1 cellular context compared by ENCODE assay signal in genomic region chr12:48969847-48970701, GRCh38.
TF ChIP-seq lines count a peak whose summit lies in the region.

No MANE protein-coding gene starts in this region.

TF ChIP-seq in HepG2, 621 proteins besides CTCF, POLR2A, EP300 and RAD21 (continued from another document and continues in another):
- TF ChIP-seq, protein P1, sequence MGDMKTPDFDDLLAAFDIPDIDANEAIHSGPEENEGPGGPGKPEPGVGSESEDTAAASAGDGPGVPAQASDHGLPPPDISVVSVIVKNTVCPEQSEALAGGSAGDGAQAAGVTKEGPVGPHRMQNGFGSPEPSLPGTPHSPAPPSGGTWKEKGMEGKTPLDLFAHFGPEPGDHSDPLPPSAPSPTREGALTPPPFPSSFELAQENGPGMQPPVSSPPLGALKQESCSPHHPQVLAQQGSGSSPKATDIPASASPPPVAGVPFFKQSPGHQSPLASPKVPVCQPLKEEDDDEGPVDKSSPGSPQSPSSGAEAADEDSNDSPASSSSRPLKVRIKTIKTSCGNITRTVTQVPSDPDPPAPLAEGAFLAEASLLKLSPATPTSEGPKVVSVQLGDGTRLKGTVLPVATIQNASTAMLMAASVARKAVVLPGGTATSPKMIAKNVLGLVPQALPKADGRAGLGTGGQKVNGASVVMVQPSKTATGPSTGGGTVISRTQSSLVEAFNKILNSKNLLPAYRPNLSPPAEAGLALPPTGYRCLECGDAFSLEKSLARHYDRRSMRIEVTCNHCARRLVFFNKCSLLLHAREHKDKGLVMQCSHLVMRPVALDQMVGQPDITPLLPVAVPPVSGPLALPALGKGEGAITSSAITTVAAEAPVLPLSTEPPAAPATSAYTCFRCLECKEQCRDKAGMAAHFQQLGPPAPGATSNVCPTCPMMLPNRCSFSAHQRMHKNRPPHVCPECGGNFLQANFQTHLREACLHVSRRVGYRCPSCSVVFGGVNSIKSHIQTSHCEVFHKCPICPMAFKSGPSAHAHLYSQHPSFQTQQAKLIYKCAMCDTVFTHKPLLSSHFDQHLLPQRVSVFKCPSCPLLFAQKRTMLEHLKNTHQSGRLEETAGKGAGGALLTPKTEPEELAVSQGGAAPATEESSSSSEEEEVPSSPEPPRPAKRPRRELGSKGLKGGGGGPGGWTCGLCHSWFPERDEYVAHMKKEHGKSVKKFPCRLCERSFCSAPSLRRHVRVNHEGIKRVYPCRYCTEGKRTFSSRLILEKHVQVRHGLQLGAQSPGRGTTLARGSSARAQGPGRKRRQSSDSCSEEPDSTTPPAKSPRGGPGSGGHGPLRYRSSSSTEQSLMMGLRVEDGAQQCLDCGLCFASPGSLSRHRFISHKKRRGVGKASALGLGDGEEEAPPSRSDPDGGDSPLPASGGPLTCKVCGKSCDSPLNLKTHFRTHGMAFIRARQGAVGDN (CRISPR knock-in tag; IDR thresholded peaks at IDR 0.05), result peak; percentile 83
- TF ChIP-seq ATF7-NPFF (CRISPR knock-in tag; IDR thresholded peaks at IDR 0.05; ENCODE audit: low read depth) (no peak), MLLT10 (CRISPR knock-in tag; IDR thresholded peaks at IDR 0.05) (no peak), HNRNPL (IDR thresholded peaks at IDR 0.05; ENCODE audit: low read depth, low read length) (no peak), NR0B2 (CRISPR knock-in tag; IDR thresholded peaks at IDR 0.05) (0 out of 2 replicates have a peak, but pooled peaks have one; percentile 23), PHF5A (CRISPR knock-in tag; IDR thresholded peaks at IDR 0.05; ENCODE audit: low read depth, unreplicated experiment) (no peak), MAF1 (CRISPR knock-in tag; IDR thresholded peaks at IDR 0.05; ENCODE audit: borderline replicate concordance) (no peak), ZNF205 (CRISPR knock-in tag; IDR thresholded peaks at IDR 0.05) (no peak), IRF2 (CRISPR knock-in tag; IDR thresholded peaks at IDR 0.05) (no peak), CBFB (CRISPR knock-in tag; IDR thresholded peaks at IDR 0.05) (0 out of 2 replicates have a peak, but pooled peaks have one; percentile 21), ZSCAN22 (CRISPR knock-in tag; IDR thresholded peaks at IDR 0.05) (no peak), ZNF234 (CRISPR knock-in tag; conservative IDR thresholded peaks at IDR 0.05) (no peak), TCF7 (IDR thresholded peaks at IDR 0.05; ENCODE audit: low read depth) (no peak), ETV6 (CRISPR knock-in tag; conservative IDR thresholded peaks at IDR 0.05) (no peak), SNAPC5 (CRISPR knock-in tag; IDR thresholded peaks at IDR 0.05; ENCODE audit: borderline replicate concordance) (no peak), HMG20A (CRISPR knock-in tag; IDR thresholded peaks at IDR 0.05; ENCODE audit: borderline replicate concordance) (no peak), ZNF446 (CRISPR knock-in tag; IDR thresholded peaks at IDR 0.05) (no peak), ZBTB49 (CRISPR knock-in tag; IDR thresholded peaks at IDR 0.05; ENCODE audit: borderline replicate concordance) (no peak), BHLHE40 (IDR thresholded peaks at IDR 0.05; ENCODE audit: low read length) (no peak), MTA3 (CRISPR knock-in tag; IDR thresholded peaks at IDR 0.05) (no peak), RXRB (CRISPR knock-in tag; IDR thresholded peaks at IDR 0.05; ENCODE audit: borderline replicate concordance) (no peak), TAF1 (CRISPR knock-in tag; IDR thresholded peaks at IDR 0.05) (no peak), POGK (CRISPR knock-in tag; conservative IDR thresholded peaks at IDR 0.05) (no peak), SKI (IDR thresholded peaks at IDR 0.05; ENCODE audit: partially characterized antibody) (no peak), ZNF124 (CRISPR knock-in tag; IDR thresholded peaks at IDR 0.05) (no peak), GFI1 (CRISPR knock-in tag; IDR thresholded peaks at IDR 0.05; ENCODE audit: borderline replicate concordance) (no peak), ZNF33A (CRISPR knock-in tag; IDR thresholded peaks at IDR 0.05; ENCODE audit: borderline replicate concordance) (no peak), ZBTB7A (CRISPR knock-in tag; IDR thresholded peaks at IDR 0.05) (no peak), SRF (IDR thresholded peaks at IDR 0.05; ENCODE audit: low read depth, low read length) (no peak), ZNF256 (CRISPR knock-in tag; conservative IDR thresholded peaks at IDR 0.05) (no peak), SRSF4 (IDR thresholded peaks at IDR 0.05; ENCODE audit: low read depth, low read length, poor library complexity, severe bottlenecking) (no peak), ZNF619 (CRISPR knock-in tag; IDR thresholded peaks at IDR 0.05) (no peak), MAZ (IDR thresholded peaks at IDR 0.05; ENCODE audit: borderline replicate concordance, low read depth, low read length) (no peak), MAZ (CRISPR knock-in tag; IDR thresholded peaks at IDR 0.05; ENCODE audit: low read depth) (no peak), ZFP1 (CRISPR knock-in tag; IDR thresholded peaks at IDR 0.05) (no peak), KDM5B (CRISPR knock-in tag; IDR thresholded peaks at IDR 0.05; ENCODE audit: borderline replicate concordance) (peak; percentile 56; the same call in 1 of the 2 replicates), SOX6 (IDR thresholded peaks at IDR 0.05) (no peak), SOX6 (CRISPR knock-in tag; IDR thresholded peaks at IDR 0.05) (no peak), KDM1A (CRISPR knock-in tag; IDR thresholded peaks at IDR 0.05) (no peak), CCDC6 (CRISPR knock-in tag; IDR thresholded peaks at IDR 0.05) (no peak), TP53 (CRISPR knock-in tag; conservative IDR thresholded peaks at IDR 0.05) (no peak), GABPA (IDR thresholded peaks at IDR 0.05; ENCODE audit: low read depth, low read length) (no peak), GABPA (CRISPR knock-in tag; IDR thresholded peaks at IDR 0.05; ENCODE audit: low read depth) (no peak), PAWR (CRISPR knock-in tag; IDR thresholded peaks at IDR 0.05; ENCODE audit: borderline replicate concordance) (no peak), ZC3H13 (CRISPR knock-in tag; IDR thresholded peaks at IDR 0.05) (no peak), ZNF280B (CRISPR knock-in tag; IDR thresholded peaks at IDR 0.05; ENCODE audit: borderline replicate concordance) (no peak), ZBTB21 (CRISPR knock-in tag; IDR thresholded peaks at IDR 0.05) (no peak), TGIF2 (CRISPR knock-in tag; IDR thresholded peaks at IDR 0.05) (no peak), ZNF737 (CRISPR knock-in tag; IDR thresholded peaks at IDR 0.05; ENCODE audit: borderline replicate concordance) (no peak), ZNF768 (CRISPR knock-in tag; IDR thresholded peaks at IDR 0.05) (peak; percentile 24; the same call in 1 of the 2 replicates), ZNF180 (CRISPR knock-in tag; IDR thresholded peaks at IDR 0.05; ENCODE audit: borderline replicate concordance, low read depth) (no peak), ZNF484 (CRISPR knock-in tag; IDR thresholded peaks at IDR 0.05; ENCODE audit: borderline replicate concordance, low read depth) (no peak), BATF2 (CRISPR knock-in tag; IDR thresholded peaks at IDR 0.05) (no peak)
- TF ChIP-seq, protein P2, sequence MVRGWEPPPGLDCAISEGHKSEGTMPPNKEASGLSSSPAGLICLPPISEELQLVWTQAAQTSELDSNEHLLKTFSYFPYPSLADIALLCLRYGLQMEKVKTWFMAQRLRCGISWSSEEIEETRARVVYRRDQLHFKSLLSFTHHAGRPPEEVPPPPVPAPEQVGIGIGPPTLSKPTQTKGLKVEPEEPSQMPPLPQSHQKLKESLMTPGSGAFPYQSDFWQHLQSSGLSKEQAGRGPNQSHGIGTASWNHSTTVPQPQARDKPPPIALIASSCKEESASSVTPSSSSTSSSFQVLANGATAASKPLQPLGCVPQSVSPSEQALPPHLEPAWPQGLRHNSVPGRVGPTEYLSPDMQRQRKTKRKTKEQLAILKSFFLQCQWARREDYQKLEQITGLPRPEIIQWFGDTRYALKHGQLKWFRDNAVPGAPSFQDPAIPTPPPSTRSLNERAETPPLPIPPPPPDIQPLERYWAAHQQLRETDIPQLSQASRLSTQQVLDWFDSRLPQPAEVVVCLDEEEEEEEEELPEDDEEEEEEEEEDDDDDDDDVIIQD (CRISPR knock-in tag; IDR thresholded peaks at IDR 0.05; ENCODE audit: low read depth), result no peak
- TF ChIP-seq, protein P3, sequence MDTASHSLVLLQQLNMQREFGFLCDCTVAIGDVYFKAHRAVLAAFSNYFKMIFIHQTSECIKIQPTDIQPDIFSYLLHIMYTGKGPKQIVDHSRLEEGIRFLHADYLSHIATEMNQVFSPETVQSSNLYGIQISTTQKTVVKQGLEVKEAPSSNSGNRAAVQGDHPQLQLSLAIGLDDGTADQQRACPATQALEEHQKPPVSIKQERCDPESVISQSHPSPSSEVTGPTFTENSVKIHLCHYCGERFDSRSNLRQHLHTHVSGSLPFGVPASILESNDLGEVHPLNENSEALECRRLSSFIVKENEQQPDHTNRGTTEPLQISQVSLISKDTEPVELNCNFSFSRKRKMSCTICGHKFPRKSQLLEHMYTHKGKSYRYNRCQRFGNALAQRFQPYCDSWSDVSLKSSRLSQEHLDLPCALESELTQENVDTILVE (CRISPR knock-in tag; IDR thresholded peaks at IDR 0.05), result no peak
- TF ChIP-seq, protein P4, sequence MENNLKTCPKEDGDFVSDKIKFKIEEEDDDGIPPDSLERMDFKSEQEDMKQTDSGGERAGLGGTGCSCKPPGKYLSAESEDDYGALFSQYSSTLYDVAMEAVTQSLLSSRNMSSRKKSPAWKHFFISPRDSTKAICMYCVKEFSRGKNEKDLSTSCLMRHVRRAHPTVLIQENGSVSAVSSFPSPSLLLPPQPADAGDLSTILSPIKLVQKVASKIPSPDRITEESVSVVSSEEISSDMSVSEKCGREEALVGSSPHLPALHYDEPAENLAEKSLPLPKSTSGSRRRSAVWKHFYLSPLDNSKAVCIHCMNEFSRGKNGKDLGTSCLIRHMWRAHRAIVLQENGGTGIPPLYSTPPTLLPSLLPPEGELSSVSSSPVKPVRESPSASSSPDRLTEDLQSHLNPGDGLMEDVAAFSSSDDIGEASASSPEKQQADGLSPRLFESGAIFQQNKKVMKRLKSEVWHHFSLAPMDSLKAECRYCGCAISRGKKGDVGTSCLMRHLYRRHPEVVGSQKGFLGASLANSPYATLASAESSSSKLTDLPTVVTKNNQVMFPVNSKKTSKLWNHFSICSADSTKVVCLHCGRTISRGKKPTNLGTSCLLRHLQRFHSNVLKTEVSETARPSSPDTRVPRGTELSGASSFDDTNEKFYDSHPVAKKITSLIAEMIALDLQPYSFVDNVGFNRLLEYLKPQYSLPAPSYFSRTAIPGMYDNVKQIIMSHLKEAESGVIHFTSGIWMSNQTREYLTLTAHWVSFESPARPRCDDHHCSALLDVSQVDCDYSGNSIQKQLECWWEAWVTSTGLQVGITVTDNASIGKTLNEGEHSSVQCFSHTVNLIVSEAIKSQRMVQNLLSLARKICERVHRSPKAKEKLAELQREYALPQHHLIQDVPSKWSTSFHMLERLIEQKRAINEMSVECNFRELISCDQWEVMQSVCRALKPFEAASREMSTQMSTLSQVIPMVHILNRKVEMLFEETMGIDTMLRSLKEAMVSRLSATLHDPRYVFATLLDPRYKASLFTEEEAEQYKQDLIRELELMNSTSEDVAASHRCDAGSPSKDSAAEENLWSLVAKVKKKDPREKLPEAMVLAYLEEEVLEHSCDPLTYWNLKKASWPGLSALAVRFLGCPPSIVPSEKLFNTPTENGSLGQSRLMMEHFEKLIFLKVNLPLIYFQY (CRISPR knock-in tag; IDR thresholded peaks at IDR 0.05; ENCODE audit: borderline replicate concordance), result no peak
